In the genomic region with DNA sequence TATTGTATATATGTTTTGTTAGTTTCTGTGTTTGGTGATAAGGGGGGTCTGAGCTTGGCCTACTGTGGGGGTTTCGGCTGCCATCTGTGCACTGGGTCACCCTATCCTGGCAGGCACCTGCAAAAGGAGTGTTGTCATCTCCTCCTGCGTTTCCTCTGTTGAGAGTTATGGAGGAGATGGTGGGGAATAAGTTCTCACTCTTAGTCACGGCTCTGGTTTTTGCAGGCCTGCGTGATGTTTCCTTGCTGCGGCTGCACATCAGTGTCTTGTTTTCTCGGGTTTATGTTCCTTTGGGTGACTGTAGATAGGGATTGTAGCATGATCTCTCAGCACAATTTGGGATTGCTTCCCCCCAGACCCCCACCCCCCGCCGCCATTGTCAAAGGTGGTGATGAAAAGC, we compare ENCODE assay signal across 1 cellular context.
TF ChIP-seq lines count a peak whose summit lies in the region.

No MANE protein-coding gene starts in this region.

TF ChIP-seq in GM23338, 12 proteins besides CTCF, POLR2A, EP300 and RAD21 (continued from another document):
- TF ChIP-seq, protein P1, sequence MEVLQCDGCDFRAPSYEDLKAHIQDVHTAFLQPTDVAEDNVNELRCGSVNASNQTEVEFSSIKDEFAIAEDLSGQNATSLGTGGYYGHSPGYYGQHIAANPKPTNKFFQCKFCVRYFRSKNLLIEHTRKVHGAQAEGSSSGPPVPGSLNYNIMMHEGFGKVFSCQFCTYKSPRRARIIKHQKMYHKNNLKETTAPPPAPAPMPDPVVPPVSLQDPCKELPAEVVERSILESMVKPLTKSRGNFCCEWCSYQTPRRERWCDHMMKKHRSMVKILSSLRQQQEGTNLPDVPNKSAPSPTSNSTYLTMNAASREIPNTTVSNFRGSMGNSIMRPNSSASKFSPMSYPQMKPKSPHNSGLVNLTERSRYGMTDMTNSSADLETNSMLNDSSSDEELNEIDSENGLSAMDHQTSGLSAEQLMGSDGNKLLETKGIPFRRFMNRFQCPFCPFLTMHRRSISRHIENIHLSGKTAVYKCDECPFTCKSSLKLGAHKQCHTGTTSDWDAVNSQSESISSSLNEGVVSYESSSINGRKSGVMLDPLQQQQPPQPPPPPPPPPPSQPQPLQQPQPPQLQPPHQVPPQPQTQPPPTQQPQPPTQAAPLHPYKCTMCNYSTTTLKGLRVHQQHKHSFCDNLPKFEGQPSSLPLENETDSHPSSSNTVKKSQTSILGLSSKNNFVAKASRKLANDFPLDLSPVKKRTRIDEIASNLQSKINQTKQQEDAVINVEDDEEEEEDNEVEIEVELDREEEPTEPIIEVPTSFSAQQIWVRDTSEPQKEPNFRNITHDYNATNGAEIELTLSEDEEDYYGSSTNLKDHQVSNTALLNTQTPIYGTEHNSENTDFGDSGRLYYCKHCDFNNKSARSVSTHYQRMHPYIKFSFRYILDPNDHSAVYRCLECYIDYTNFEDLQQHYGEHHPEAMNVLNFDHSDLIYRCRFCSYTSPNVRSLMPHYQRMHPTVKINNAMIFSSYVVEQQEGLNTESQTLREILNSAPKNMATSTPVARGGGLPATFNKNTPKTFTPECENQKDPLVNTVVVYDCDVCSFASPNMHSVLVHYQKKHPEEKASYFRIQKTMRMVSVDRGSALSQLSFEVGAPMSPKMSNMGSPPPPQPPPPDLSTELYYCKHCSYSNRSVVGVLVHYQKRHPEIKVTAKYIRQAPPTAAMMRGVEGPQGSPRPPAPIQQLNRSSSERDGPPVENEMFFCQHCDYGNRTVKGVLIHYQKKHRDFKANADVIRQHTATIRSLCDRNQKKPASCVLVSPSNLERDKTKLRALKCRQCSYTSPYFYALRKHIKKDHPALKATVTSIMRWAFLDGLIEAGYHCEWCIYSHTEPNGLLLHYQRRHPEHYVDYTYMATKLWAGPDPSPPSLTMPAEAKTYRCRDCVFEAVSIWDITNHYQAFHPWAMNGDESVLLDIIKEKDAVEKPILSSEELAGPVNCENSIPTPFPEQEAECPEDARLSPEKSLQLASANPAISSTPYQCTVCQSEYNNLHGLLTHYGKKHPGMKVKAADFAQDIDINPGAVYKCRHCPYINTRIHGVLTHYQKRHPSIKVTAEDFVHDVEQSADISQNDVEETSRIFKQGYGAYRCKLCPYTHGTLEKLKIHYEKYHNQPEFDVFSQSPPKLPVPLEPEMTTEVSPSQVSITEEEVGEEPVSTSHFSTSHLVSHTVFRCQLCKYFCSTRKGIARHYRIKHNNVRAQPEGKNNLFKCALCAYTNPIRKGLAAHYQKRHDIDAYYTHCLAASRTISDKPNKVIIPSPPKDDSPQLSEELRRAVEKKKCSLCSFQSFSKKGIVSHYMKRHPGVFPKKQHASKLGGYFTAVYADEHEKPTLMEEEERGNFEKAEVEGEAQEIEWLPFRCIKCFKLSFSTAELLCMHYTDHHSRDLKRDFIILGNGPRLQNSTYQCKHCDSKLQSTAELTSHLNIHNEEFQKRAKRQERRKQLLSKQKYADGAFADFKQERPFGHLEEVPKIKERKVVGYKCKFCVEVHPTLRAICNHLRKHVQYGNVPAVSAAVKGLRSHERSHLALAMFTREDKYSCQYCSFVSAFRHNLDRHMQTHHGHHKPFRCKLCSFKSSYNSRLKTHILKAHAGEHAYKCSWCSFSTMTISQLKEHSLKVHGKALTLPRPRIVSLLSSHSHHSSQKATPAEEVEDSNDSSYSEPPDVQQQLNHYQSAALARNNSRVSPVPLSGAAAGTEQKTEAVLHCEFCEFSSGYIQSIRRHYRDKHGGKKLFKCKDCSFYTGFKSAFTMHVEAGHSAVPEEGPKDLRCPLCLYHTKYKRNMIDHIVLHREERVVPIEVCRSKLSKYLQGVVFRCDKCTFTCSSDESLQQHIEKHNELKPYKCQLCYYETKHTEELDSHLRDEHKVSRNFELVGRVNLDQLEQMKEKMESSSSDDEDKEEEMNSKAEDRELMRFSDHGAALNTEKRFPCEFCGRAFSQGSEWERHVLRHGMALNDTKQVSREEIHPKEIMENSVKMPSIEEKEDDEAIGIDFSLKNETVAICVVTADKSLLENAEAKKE (CRISPR knock-in tag; IDR thresholded peaks at IDR 0.05): no peak
- TF ChIP-seq CREB1 (CRISPR knock-in tag; IDR thresholded peaks at IDR 0.05; ENCODE audit: low read depth) (no peak), JUNB (IDR thresholded peaks at IDR 0.05; ENCODE audit: unreplicated experiment) (no peak), STAT1 (IDR thresholded peaks at IDR 0.05; ENCODE audit: unreplicated experiment) (no peak), EZH2 (IDR thresholded peaks at IDR 0.05; ENCODE audit: low read depth, unreplicated experiment) (no peak), NANOG (IDR thresholded peaks at IDR 0.05; ENCODE audit: borderline replicate concordance) (no peak), ZNF331 (CRISPR knock-in tag; IDR thresholded peaks at IDR 0.05; ENCODE audit: low read depth) (no peak), ZNF114 (CRISPR knock-in tag; IDR thresholded peaks at IDR 0.05) (no peak)
- TF ChIP-seq, protein P2, sequence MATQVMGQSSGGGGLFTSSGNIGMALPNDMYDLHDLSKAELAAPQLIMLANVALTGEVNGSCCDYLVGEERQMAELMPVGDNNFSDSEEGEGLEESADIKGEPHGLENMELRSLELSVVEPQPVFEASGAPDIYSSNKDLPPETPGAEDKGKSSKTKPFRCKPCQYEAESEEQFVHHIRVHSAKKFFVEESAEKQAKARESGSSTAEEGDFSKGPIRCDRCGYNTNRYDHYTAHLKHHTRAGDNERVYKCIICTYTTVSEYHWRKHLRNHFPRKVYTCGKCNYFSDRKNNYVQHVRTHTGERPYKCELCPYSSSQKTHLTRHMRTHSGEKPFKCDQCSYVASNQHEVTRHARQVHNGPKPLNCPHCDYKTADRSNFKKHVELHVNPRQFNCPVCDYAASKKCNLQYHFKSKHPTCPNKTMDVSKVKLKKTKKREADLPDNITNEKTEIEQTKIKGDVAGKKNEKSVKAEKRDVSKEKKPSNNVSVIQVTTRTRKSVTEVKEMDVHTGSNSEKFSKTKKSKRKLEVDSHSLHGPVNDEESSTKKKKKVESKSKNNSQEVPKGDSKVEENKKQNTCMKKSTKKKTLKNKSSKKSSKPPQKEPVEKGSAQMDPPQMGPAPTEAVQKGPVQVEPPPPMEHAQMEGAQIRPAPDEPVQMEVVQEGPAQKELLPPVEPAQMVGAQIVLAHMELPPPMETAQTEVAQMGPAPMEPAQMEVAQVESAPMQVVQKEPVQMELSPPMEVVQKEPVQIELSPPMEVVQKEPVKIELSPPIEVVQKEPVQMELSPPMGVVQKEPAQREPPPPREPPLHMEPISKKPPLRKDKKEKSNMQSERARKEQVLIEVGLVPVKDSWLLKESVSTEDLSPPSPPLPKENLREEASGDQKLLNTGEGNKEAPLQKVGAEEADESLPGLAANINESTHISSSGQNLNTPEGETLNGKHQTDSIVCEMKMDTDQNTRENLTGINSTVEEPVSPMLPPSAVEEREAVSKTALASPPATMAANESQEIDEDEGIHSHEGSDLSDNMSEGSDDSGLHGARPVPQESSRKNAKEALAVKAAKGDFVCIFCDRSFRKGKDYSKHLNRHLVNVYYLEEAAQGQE (IDR thresholded peaks at IDR 0.05; ENCODE audit: unreplicated experiment): no peak
- TF ChIP-seq, protein P3, sequence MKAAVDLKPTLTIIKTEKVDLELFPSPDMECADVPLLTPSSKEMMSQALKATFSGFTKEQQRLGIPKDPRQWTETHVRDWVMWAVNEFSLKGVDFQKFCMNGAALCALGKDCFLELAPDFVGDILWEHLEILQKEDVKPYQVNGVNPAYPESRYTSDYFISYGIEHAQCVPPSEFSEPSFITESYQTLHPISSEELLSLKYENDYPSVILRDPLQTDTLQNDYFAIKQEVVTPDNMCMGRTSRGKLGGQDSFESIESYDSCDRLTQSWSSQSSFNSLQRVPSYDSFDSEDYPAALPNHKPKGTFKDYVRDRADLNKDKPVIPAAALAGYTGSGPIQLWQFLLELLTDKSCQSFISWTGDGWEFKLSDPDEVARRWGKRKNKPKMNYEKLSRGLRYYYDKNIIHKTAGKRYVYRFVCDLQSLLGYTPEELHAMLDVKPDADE (IDR thresholded peaks at IDR 0.05): no peak
